In the genomic region with DNA sequence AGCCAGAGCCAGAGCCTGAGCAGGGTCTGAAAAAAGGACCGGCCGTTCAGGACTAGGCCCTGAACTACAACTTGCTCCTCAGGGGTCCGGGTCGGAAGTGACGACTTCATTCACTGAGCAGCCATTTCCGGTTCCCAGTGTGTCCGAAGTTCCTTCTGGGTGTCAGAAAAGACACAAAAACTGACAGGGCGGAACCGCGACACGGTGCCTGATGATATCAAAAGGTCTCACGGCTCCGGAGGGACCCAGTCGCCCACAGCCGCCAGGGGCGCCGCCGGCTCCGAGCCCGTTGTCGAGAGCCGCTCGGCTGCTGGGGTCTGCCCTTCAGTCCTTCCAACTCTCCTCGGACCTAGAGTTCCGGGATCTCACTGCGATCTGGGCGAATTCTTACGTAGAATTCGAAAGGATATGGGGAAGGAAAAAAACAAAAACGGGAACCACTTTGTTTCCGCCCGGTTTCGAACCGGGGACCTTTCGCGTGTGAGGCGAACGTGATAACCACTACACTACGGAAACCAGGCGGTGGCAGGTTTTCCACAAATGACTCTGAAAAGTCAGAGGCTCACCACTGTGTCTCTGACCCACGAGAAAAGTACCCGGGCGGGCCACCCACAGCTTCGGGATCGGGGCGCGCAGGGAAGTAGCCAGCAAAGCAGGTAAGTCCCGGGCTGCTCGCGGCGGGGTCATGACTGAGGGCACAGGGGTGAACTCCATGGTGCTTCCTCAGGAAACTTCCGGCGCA, we compare ENCODE assay signal across 8 cellular contexts. TPM values are rescaled to one million over a fixed set of nuclear protein-coding genes. Genes with fewer than 3 reads are reported as not detected.
A peak's percentile ranks its signal among the peaks of the same experiment; 100 is the strongest.
DNase-seq lines count a peak whose midpoint lies in the region; ATAC-seq and TF ChIP-seq lines count a peak whose summit lies in the region.

No MANE protein-coding gene starts in this region.

- H2BK5ac ChIP-seq in IMR-90 (ENCODE audit: low read depth, low read length, poor library complexity, severe bottlenecking), result peak overlapping the region; percentile 70

- peak overlapping the region; percentile 84 for H4K91ac ChIP-seq in IMR-90 (ENCODE audit: insufficient read depth, low read depth, low read length)

- H3K4me2 ChIP-seq in IMR-90 (ENCODE audit: low read depth, low read length), result peak overlapping the region; percentile 75

- no peak overlapping the region for H2AK5ac ChIP-seq in IMR-90 (ENCODE audit: low read depth, low read length)

- H2BK20ac ChIP-seq in IMR-90 (ENCODE audit: low read depth, low read length), result no peak overlapping the region

- peak overlapping the region; percentile 83 for H3K27ac ChIP-seq in IMR-90 (ENCODE audit: insufficient read depth, low read length)

- peak overlapping the region; percentile 70 for H3K4me3 ChIP-seq in IMR-90 (ENCODE audit: insufficient read depth, low read depth, low read length)
- peak overlapping the region; percentile 76 for H3K4me3 ChIP-seq in epithelial cell of proximal tubule (ENCODE audit: low read depth, low read length)

- H2BK15ac ChIP-seq in IMR-90 (ENCODE audit: low read depth, low read length), result peak overlapping the region; percentile 72; the same call in 1 of the 3 replicates

- POLR2A ChIA-PET in IMR-90 (lab: Charles Lee; ENCODE audit: unreplicated experiment), result no interaction called here

- TF ChIP-seq POLR2A in IMR-90 (IDR thresholded peaks at IDR 0.05; ENCODE audit: low read depth, low read length), result peak; percentile 83

- no peaks in the 10 kb centered on the region for H3K79me1 ChIP-seq in IMR-90 (ENCODE audit: low read depth in 1 of 2, low read length in 2 of 2)

- H3K56ac ChIP-seq in IMR-90 (ENCODE audit: extremely low read depth, insufficient read depth, low read length), result peak overlapping the region; percentile 93

- dilution Hi-C loops in IMR-90 (cut with HindIII; ENCODE audit: low sequenced_read_pairs, unreplicated experiment), result no loop called here

- peak overlapping the region; percentile 57 for H3K18ac ChIP-seq in IMR-90 (ENCODE audit: low read depth, low read length)

- TF ChIP-seq RAD21 in IMR-90 (IDR thresholded peaks at IDR 0.05; ENCODE audit: low read length), result peak; percentile 23; the same call in 1 of the 2 replicates

- DNase-seq in DMS153 (lab: John Stamatoyannopoulos, UW) (peak; percentile 91), IMR-90 (peak; percentile 91), OCI-M1 (lab: John Stamatoyannopoulos, UW) (peak; percentile 100), activated T-cell treated with anti-CD3 and anti-CD28 coated beads for 48 hours (ENCODE audit: low read depth) (peak; percentile 85), epithelial cell of proximal tubule (ENCODE audit: low read depth) (peak; percentile 71), mucosa of gallbladder (ENCODE audit: low spot score) (peak; percentile 94)
- DNase-seq in stimulated activated CD8-positive, alpha-beta memory T cell treated with anti-CD3 and anti-CD28 coated beads, Interleukin-4, amount 100 ng/mL, for 24 hours (ENCODE audit: low read depth), result peak; percentile 82

- intact Hi-C loops in IMR-90 (cut with micrococcal nuclease), result no loop called here

- CTCF ChIA-PET in IMR-90 (lab: Yijun Ruan, JAX), result no interaction called here

- peak overlapping the region; percentile 47 for H2AK9ac ChIP-seq in IMR-90 (replicated peaks; ENCODE audit: low read depth, low read length, poor library complexity)

- no peaks in the 10 kb centered on the region for H3K27me3 ChIP-seq in IMR-90 (ENCODE audit: control insufficient read depth, insufficient read depth, low read length)

- in situ Hi-C loops in IMR-90 (cut with MboI; ENCODE audit: low sequenced_read_pairs), result no loop called here

- H2BK120ac ChIP-seq in IMR-90 (ENCODE audit: low read depth, low read length), result peak overlapping the region; percentile 23; the same call in 1 of the 2 replicates

- H4K5ac ChIP-seq in IMR-90 (ENCODE audit: low read depth, low read length), result peak overlapping the region; percentile 96

- H3K9me1 ChIP-seq in IMR-90 (ENCODE audit: insufficient read depth, low read length), result 0 out of 2 replicates have a peak, but pooled peaks cover 2% of the 10 kb centered on the region

- H3K14ac ChIP-seq in IMR-90 (replicated peaks; ENCODE audit: low read depth, low read length), result peak overlapping the region; percentile 96

- ATAC-seq in GM21528 (IDR thresholded peaks at IDR 0.05; ENCODE audit: low FRiP score, unreplicated experiment), result peak; percentile 72
- peak; percentile 94 for ATAC-seq in IMR-90 (ENCODE audit: low read depth)

- H4K8ac ChIP-seq in IMR-90 (ENCODE audit: low read depth in 2 of 2, low read length in 2 of 2), result peak overlapping the region; percentile 98 to 99

- TF ChIP-seq CTCF in IMR-90 (conservative IDR thresholded peaks at IDR 0.05; ENCODE audit: low read depth, low read length) (peak; percentile 45), epithelial cell of proximal tubule (conservative IDR thresholded peaks at IDR 0.05; ENCODE audit: low read depth, low read length) (peak; percentile 54)

- peak overlapping the region; percentile 90 for H2AFZ ChIP-seq in IMR-90 (replicated peaks; ENCODE audit: low read length, poor library complexity)

- H3K4me1 ChIP-seq in IMR-90 (ENCODE audit: control insufficient read depth, insufficient read depth, low read length), result no peaks in the 10 kb centered on the region

- no TSS peak for BruUV-seq in IMR-90 (replicated peaks; lab: Mats Ljungman, UMichigan)

- no peaks in the 10 kb centered on the region for H3K9me3 ChIP-seq in IMR-90 (ENCODE audit: control insufficient read depth, insufficient read depth, low read length)

- H3K36me3 ChIP-seq in IMR-90 (ENCODE audit: control insufficient read depth, insufficient read depth, low read length), result no peaks in the 10 kb centered on the region

- peak overlapping the region; percentile 91 for H3K4ac ChIP-seq in IMR-90 (ENCODE audit: low read depth, low read length)

- H4K20me1 ChIP-seq in IMR-90 (ENCODE audit: insufficient read depth, low read length), result no peaks in the 10 kb centered on the region

- peak overlapping the region; percentile 80 for H3K23ac ChIP-seq in IMR-90 (ENCODE audit: low read depth, low read length)

- peak overlapping the region; percentile 84 for H3K9ac ChIP-seq in IMR-90 (ENCODE audit: low read depth, low read length)

- 0% methylated on average over 14 of the region's 53 CpGs; no CpG with 5 or more reads in 1 of the 2 experiments for WGBS in IMR-90 (ENCODE audit: extremely low coverage in 2 of 2, insufficient read length in 1 of 2), 2 experiments

TF ChIP-seq in IMR-90, 13 proteins besides CTCF, POLR2A, EP300 and RAD21:
- TF ChIP-seq, protein P1, sequence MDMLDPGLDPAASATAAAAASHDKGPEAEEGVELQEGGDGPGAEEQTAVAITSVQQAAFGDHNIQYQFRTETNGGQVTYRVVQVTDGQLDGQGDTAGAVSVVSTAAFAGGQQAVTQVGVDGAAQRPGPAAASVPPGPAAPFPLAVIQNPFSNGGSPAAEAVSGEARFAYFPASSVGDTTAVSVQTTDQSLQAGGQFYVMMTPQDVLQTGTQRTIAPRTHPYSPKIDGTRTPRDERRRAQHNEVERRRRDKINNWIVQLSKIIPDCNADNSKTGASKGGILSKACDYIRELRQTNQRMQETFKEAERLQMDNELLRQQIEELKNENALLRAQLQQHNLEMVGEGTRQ (IDR thresholded peaks at IDR 0.05; ENCODE audit: low read depth, low read length), result no peak
- TF ChIP-seq RCOR1 (IDR thresholded peaks at IDR 0.05; ENCODE audit: insufficient replicate concordance, low read length) (no peak), CHD1 (IDR thresholded peaks at IDR 0.05; ENCODE audit: low read depth, low read length) (peak; percentile 91; the same call in 1 of the 2 replicates), FOS (IDR thresholded peaks at IDR 0.05; ENCODE audit: low read depth, low read length) (peak; percentile 92), MAZ (IDR thresholded peaks at IDR 0.05; ENCODE audit: borderline replicate concordance, low read depth, low read length) (peak; percentile 6; the same call in 1 of the 2 replicates), NFE2L2 (IDR thresholded peaks at IDR 0.05; ENCODE audit: low read depth, low read length) (0 out of 2 replicates have a peak, but pooled peaks have one; percentile 10), BHLHE40 (IDR thresholded peaks at IDR 0.05; ENCODE audit: low read depth, low read length) (peak; percentile 68), SMC3 (IDR thresholded peaks at IDR 0.05; ENCODE audit: low read depth, low read length) (no peak), RFX5 (IDR thresholded peaks at IDR 0.05; ENCODE audit: low read depth, low read length) (no peak)
TF ChIP-seq in IMR-90: peak in this region for 5.

RNA-seq across cellular contexts. Expression of a gene that starts 31.8 kb away (rescaled TPM):
- total RNA-seq in IMR-90 (2012; rRNA removed) (not detected in 2 replicates), epithelial cell of proximal tubule (not detected in 2 replicates), mucosa of gallbladder (not detected)
- not detected in 2 replicates for polyA plus RNA-seq in IMR-90 (2012; rRNA removed)
- not detected in 2 replicates for polyA plus RNA-seq in IMR-90 (2012; cell fraction: cytosol; rRNA removed)
- polyA plus RNA-seq in IMR-90 (2012; cell fraction: nucleus; rRNA removed; ENCODE audit: low replicate concordance), result not detected in 2 replicates

Comparison
In these comparisons a context has a peak if more than half of its experiments do, and no peak if none do; other contexts are left out.
1. Peak in every context shown above with its lines: DNase-seq, ATAC-seq, H3K4me3 ChIP-seq and H3K27ac ChIP-seq.